Comparison of ENCODE assay signal across 1 cellular context in genomic region chr6:78192057-78192456, GRCh38.
A peak's percentile ranks its signal among the peaks of the same experiment; 100 is the strongest.
TF ChIP-seq lines count a peak whose summit lies in the region.

No MANE protein-coding gene starts in this region.

TF ChIP-seq in H1, 55 proteins besides CTCF, POLR2A, EP300 and RAD21 (continued from another document):
- TF ChIP-seq CHD7 (IDR thresholded peaks at IDR 0.05; ENCODE audit: insufficient replicate concordance, low read length) (no peak), EGR1 (IDR thresholded peaks at IDR 0.05; ENCODE audit: borderline replicate concordance, low read depth, low read length) (peak; percentile 37; the same call in 1 of the 2 replicates), TEAD4 (IDR thresholded peaks at IDR 0.05; ENCODE audit: low read depth, low read length) (0 out of 2 replicates have a peak, but pooled peaks have one; percentile 8), KDM4A (IDR thresholded peaks at IDR 0.05; ENCODE audit: low read depth, low read length, severe bottlenecking) (no peak), ATF3 (IDR thresholded peaks at IDR 0.05; ENCODE audit: insufficient read depth, low read depth, low read length) (no peak), HDAC6 (IDR thresholded peaks at IDR 0.05; ENCODE audit: low read depth, low read length) (no peak), BRCA1 (IDR thresholded peaks at IDR 0.05; ENCODE audit: low read depth, low read length) (no peak), TCF12 (IDR thresholded peaks at IDR 0.05; ENCODE audit: low read depth, low read length) (0 out of 2 replicates have a peak, but pooled peaks have one; percentile 71), TBP (IDR thresholded peaks at IDR 0.05; ENCODE audit: low read depth, low read length) (no peak)
